17 cellular contexts compared by ENCODE assay signal in the genomic region with DNA sequence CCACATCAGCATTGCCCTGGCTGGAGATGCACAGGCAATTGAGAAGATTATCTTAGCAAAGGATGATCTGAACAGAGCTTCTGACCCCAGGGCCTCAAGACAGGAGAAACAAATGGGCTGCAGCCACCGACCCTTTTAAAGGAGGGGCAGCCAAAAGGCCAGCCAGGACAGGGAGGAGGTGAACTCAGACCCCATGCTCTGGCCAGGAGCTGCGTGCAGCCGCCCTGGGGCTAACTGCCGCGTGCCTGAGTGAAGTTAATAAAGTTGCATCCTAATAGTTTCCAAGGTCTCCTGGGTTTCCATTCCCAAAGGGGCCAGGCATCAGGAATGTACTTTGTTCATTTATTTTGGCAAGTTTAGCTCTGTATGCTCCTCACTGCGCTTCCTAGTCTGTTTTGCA.
DNase-seq lines count a peak whose midpoint lies in the region; ATAC-seq and TF ChIP-seq lines count a peak whose summit lies in the region.
"Had no signal": no experiment of that assay in that cellular context is flagged by ENCODE, and none has a peak within 500 bp of the region (broad histone marks: within the 10 kb centered on the region; RNA-seq: fewer than 3 reads in every experiment).

No MANE protein-coding gene starts in this region.

- DNase-seq in adrenal gland: peak in 5 of 7 donors; percentile 4 to 58 (median 25)
- DNase-seq in fibroblast of gingiva (ENCODE audit: low read depth): peak; percentile 20
- DNase-seq in left lobe of liver (ENCODE audit: low spot score): peak; percentile 18
- no peak for DNase-seq in sciatic nerve (ENCODE audit: low spot score)
- DNase-seq in hippocampal formation (lab: John Stamatoyannopoulos, UW): no peak
- DNase-seq in NCI-H226: no peak
- DNase-seq: C1 segment of cervical spinal cord; Calu3; CD4-positive, alpha-beta memory T cell; COR-L47; DMS53; DMS79 treated with DMSO at 0.1 percent for 48 hours; H9 had no signal

- WGBS in adrenal gland, 4 donors: 13 to 21% (median 19%) methylated on average over 5 to 6 of the region's 6 CpGs

- no peaks in the 10 kb centered on the region for H3K4me1 ChIP-seq in adrenal gland (replicated peaks in 1 of 2)

- no peaks in the 10 kb centered on the region for H3K36me3 ChIP-seq in adrenal gland (replicated peaks in 1 of 2)

- ATAC-seq in left lobe of liver: peak; percentile 32
- peak; percentile 38 for ATAC-seq in sciatic nerve
- ATAC-seq in GM19397 (IDR thresholded peaks at IDR 0.05; ENCODE audit: unreplicated experiment): no peak
- no peak for ATAC-seq in SK-N-SH treated with all-trans-retinoic acid at 6 μM for 48 hours
- ATAC-seq: GM23338, HCT116 had no signal

- no peak for TF ChIP-seq CTCF in adrenal gland (IDR thresholded peaks at IDR 0.05)

- H3K27me3 ChIP-seq in adrenal gland: no peaks in the 10 kb centered on the region

- H3K4me3 ChIP-seq in adrenal gland: no peak overlapping the region
- H3K4me3 ChIP-seq: GM23338 had no signal

- intact Hi-C loops in adrenal gland (cut with DNase I) (no loop called here), sciatic nerve (cut with DNase I) (no loop called here)

- no peaks in the 10 kb centered on the region for H3K9me3 ChIP-seq in adrenal gland (replicated peaks in 1 of 3)

- TF ChIP-seq POLR2A in adrenal gland (IDR thresholded peaks at IDR 0.05): no peak

- no peak overlapping the region for H3K27ac ChIP-seq in adrenal gland

TF ChIP-seq in SK-N-SH treated with all-trans-retinoic acid at 6 μM for 48 hours, 23 proteins besides CTCF, POLR2A, EP300 and RAD21:
- TF ChIP-seq BACH2 (CRISPR knock-in tag; IDR thresholded peaks at IDR 0.05; ENCODE audit: borderline replicate concordance) (no peak), SNAI2 (CRISPR knock-in tag; IDR thresholded peaks at IDR 0.05) (no peak)
- TF ChIP-seq, protein P1, sequence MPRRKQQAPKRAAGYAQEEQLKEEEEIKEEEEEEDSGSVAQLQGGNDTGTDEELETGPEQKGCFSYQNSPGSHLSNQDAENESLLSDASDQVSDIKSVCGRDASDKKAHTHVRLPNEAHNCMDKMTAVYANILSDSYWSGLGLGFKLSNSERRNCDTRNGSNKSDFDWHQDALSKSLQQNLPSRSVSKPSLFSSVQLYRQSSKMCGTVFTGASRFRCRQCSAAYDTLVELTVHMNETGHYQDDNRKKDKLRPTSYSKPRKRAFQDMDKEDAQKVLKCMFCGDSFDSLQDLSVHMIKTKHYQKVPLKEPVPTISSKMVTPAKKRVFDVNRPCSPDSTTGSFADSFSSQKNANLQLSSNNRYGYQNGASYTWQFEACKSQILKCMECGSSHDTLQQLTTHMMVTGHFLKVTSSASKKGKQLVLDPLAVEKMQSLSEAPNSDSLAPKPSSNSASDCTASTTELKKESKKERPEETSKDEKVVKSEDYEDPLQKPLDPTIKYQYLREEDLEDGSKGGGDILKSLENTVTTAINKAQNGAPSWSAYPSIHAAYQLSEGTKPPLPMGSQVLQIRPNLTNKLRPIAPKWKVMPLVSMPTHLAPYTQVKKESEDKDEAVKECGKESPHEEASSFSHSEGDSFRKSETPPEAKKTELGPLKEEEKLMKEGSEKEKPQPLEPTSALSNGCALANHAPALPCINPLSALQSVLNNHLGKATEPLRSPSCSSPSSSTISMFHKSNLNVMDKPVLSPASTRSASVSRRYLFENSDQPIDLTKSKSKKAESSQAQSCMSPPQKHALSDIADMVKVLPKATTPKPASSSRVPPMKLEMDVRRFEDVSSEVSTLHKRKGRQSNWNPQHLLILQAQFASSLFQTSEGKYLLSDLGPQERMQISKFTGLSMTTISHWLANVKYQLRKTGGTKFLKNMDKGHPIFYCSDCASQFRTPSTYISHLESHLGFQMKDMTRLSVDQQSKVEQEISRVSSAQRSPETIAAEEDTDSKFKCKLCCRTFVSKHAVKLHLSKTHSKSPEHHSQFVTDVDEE (CRISPR knock-in tag; IDR thresholded peaks at IDR 0.05): no peak

Comparison
In these comparisons a context has a peak if more than half of its experiments do, and no peak if none do; other contexts are left out.
1. DNase-seq: peak in adrenal gland (5 of 7), fibroblast of gingiva (single experiment) and left lobe of liver (single experiment); none in sciatic nerve (single experiment), hippocampal formation (0 of 2) and NCI-H226 (single experiment).
2. ATAC-seq: peak in left lobe of liver (single experiment) and sciatic nerve (single experiment); none in GM19397 (single experiment) and SK-N-SH treated with all-trans-retinoic acid at 6 μM for 48 hours (single experiment).